9 cellular contexts compared by ENCODE assay signal in genomic region chr7:130272456-130273080, GRCh38. TPM values are rescaled to one million over a fixed set of nuclear protein-coding genes. Genes with fewer than 3 reads are reported as not detected.
DNase-seq lines count a peak whose midpoint lies in the region; ATAC-seq, FAIRE-seq and TF ChIP-seq lines count a peak whose summit lies in the region.
"Had no signal": no experiment of that assay in that cellular context is flagged by ENCODE, and none has a peak within 500 bp of the region (broad histone marks: within the 10 kb centered on the region; RNA-seq: fewer than 3 reads in every experiment).

No MANE protein-coding gene starts in this region.

- no peak overlapping the region for H3K4me3 ChIP-seq in fibroblast of villous mesenchyme (ENCODE audit: low read depth, low read length)
- peak overlapping the region; percentile 20 to 38 (median 31) for H3K4me3 ChIP-seq in gastrocnemius medialis
- H3K4me3 ChIP-seq in kidney (ENCODE audit: low read length in 2 of 2) = peak overlapping the region in 1 of 2 donors; percentile 51
- H3K4me3 ChIP-seq: mucosa of descending colon had no signal

- POLR2A ChIA-PET in HEK293T (lab: Yijun Ruan, JAX) = interaction anchor here (0.6 to 2.3 kb wide), 6 partner anchors 9 to 202 kb away, joined by 3 to 15 read pairs (median 4); partner anchors contain the start of genes CEP41, KLHDC10 and TMEM209

- in situ Hi-C loops in gastrocnemius medialis (cut with MboI; ENCODE audit: low sequenced_read_pairs in 4 of 4) = no loop called here

- FAIRE-seq in kidney (lab: Jason Lieb, UNC) = no peak

- H3K36me3 ChIP-seq in gastrocnemius medialis (no peaks in the 10 kb centered on the region), kidney (ENCODE audit: control insufficient read depth in 1 of 2, insufficient read depth in 2 of 2, low read length in 2 of 2) (no peaks in the 10 kb centered on the region)

- H3K27ac ChIP-seq in gastrocnemius medialis (no peak overlapping the region), kidney (ENCODE audit: low read depth in 2 of 2, low read length in 2 of 2) (no peak overlapping the region)

- no peak overlapping the region for H3K9ac ChIP-seq in kidney (ENCODE audit: low read length in 2 of 2)

- TF ChIP-seq POLR2A in gastrocnemius medialis (IDR thresholded peaks at IDR 0.05) = no peak

- TF ChIP-seq CTCF in fibroblast of villous mesenchyme (IDR thresholded peaks at IDR 0.05; ENCODE audit: insufficient read depth, low read depth, low read length) (no peak), gastrocnemius medialis (IDR thresholded peaks at IDR 0.05 in 4 of 5, conservative IDR thresholded peaks at IDR 0.05 in 1 of 5) (no peak), kidney (IDR thresholded peaks at IDR 0.05; ENCODE audit: borderline replicate concordance, extremely low read depth, insufficient read depth) (no peak)

- CTCF ChIA-PET in HEK293T (lab: Yijun Ruan, JAX) = interaction anchor here (0.6 kb wide), 1 partner anchor 64 kb away, joined by 10 read pairs; no protein-coding TSS in a partner anchor

- DNase-seq in HEK293T (ENCODE audit: extremely low spot score) = peak; percentile 28
- peak; percentile 19 for DNase-seq in NCI-H526 treated with DMSO at 0.1 percent for 48 hours (lab: John Stamatoyannopoulos, UW)
- peak; percentile 28 for DNase-seq in fibroblast of villous mesenchyme (ENCODE audit: low read depth)
- no peak for DNase-seq in gastrocnemius medialis
- no peak for DNase-seq in kidney
- no peak for DNase-seq in HuH-7.5 (ENCODE audit: low spot score)

- ATAC-seq in gastrocnemius medialis (no peak), GM19467 (IDR thresholded peaks at IDR 0.05; ENCODE audit: unreplicated experiment) (no peak), HG02981 (IDR thresholded peaks at IDR 0.05; ENCODE audit: unreplicated experiment) (no peak)

- intact Hi-C loops in gastrocnemius medialis (cut with DNase I; ENCODE audit: low total_unique reads) (no loop called here), kidney (cut with DNase I) (no loop called here)

- H3K4me1 ChIP-seq in gastrocnemius medialis = peaks cover 7 to 18% of the 10 kb centered on the region in 2 donors
- H3K4me1 ChIP-seq in kidney (ENCODE audit: control insufficient read depth in 1 of 2, insufficient read depth in 1 of 2, low read depth in 1 of 2, low read length in 2 of 2) = peaks cover 0 to 2% of the 10 kb centered on the region in 2 donors

- no peaks in the 10 kb centered on the region for H3K9me3 ChIP-seq in gastrocnemius medialis
- no peaks in the 10 kb centered on the region for H3K9me3 ChIP-seq in kidney (ENCODE audit: control insufficient read depth in 1 of 2, low read length in 2 of 2)
- H3K9me3 ChIP-seq: mucosa of descending colon had no signal

- H3K27me3 ChIP-seq in gastrocnemius medialis = peaks cover 32 to 46% (median 44%) of the 10 kb centered on the region in 3 donors

TF ChIP-seq in HEK293T, 16 proteins besides CTCF, POLR2A, EP300 and RAD21:
- TF ChIP-seq HDGF (IDR thresholded peaks at IDR 0.05; ENCODE audit: borderline replicate concordance) = no peak
- TF ChIP-seq NFRKB (IDR thresholded peaks at IDR 0.05) = no peak
- TF ChIP-seq SP1 (IDR thresholded peaks at IDR 0.05) = no peak
- no peak for TF ChIP-seq TARDBP (IDR thresholded peaks at IDR 0.05)
- no peak for TF ChIP-seq ZNF384 (IDR thresholded peaks at IDR 0.05)
- no peak for TF ChIP-seq ARNT (IDR thresholded peaks at IDR 0.05)
- no peak for TF ChIP-seq ELF4 (IDR thresholded peaks at IDR 0.05)
- TF ChIP-seq FOXK2 (IDR thresholded peaks at IDR 0.05) = no peak
- TF ChIP-seq SUZ12 (IDR thresholded peaks at IDR 0.05) = no peak
- no peak for TF ChIP-seq CTBP1 (IDR thresholded peaks at IDR 0.05; ENCODE audit: borderline replicate concordance)
- no peak for TF ChIP-seq BHLHE40 (IDR thresholded peaks at IDR 0.05; ENCODE audit: borderline replicate concordance)
- no peak for TF ChIP-seq L3MBTL2 (conservative IDR thresholded peaks at IDR 0.05)
- TF ChIP-seq FOXA1 (IDR thresholded peaks at IDR 0.05) = no peak
- TF ChIP-seq LEF1 (IDR thresholded peaks at IDR 0.05; ENCODE audit: borderline replicate concordance) = no peak
- TF ChIP-seq PKNOX1 (IDR thresholded peaks at IDR 0.05) = no peak
- no peak for TF ChIP-seq FOXM1 (IDR thresholded peaks at IDR 0.05; ENCODE audit: borderline replicate concordance)

RNA-seq across cellular contexts. Expression of gene CPA2, which starts 5.9 kb away (rescaled TPM):
- total RNA-seq in fibroblast of villous mesenchyme (0.32 TPM in 1 of 2 replicates, not detected in the other), gastrocnemius medialis (not detected), kidney (not detected)
- polyA plus RNA-seq in kidney (ENCODE audit: insufficient read depth, low read depth, low replicate concordance) = not detected

RNA-seq across cellular contexts. Expression of gene CPA4, which starts 20.4 kb away (rescaled TPM):
- total RNA-seq in fibroblast of villous mesenchyme (22.5 and 90.2 TPM in 2 replicates), gastrocnemius medialis (not detected), kidney (1.1 TPM)
- not detected for polyA plus RNA-seq in kidney (ENCODE audit: insufficient read depth, low read depth, low replicate concordance)
- total RNA-seq: mucosa of descending colon had no signal

Comparison
In these comparisons a context has a peak if more than half of its experiments do, and no peak if none do; other contexts are left out.
1. DNase-seq: peak in HEK293T (single experiment), NCI-H526 treated with DMSO at 0.1 percent for 48 hours (single experiment) and fibroblast of villous mesenchyme (single experiment); none in gastrocnemius medialis (0 of 2), kidney (single experiment) and HuH-7.5 (single experiment).
2. RNA of gene CPA4, which starts 20.4 kb away (total RNA-seq): 22.5 to 90.2 TPM in fibroblast of villous mesenchyme; 1.1 TPM in kidney (single experiment) and not detected in gastrocnemius medialis; every median in the first group is over 10 times any median in the second.